ENCODE assay signal across 8 cellular contexts in genomic region chr6:150632785-150633465, GRCh38. TPM values are rescaled to one million over a fixed set of nuclear protein-coding genes. Genes with fewer than 3 reads are reported as not detected.
DNase-seq lines count a peak whose midpoint lies in the region; ATAC-seq and TF ChIP-seq lines count a peak whose summit lies in the region.

No MANE protein-coding gene starts in this region.

- H3K4me3 ChIP-seq in thymus (ENCODE audit: low read length), result peak overlapping the region; percentile 32
- H3K4me3 ChIP-seq in left ventricle myocardium inferior, result no peak overlapping the region

- no peaks in the 10 kb centered on the region for H3K36me3 ChIP-seq in thymus (ENCODE audit: control insufficient read depth, insufficient read depth)
- H3K36me3 ChIP-seq in left ventricle myocardium inferior, result no peaks in the 10 kb centered on the region

- 44% methylated on average over 13 of the region's 13 CpGs for WGBS in thymus

- no peak for DNase-seq in activated T-cell treated with anti-CD3 and anti-CD28 coated beads, Interleukin-2, amount 50 U/mL, for 72 hours
- DNase-seq in activated T-cell treated with anti-CD3 and anti-CD28 coated beads for 4 hours (no peak), left ventricle myocardium inferior (no peak)
- no peak for DNase-seq in activated naive CD4-positive, alpha-beta T cell treated with anti-CD3 and anti-CD28 coated beads, Interleukin-2, amount 50 U/mL, for 72 hours (ENCODE audit: low spot score in 2 of 2)
- DNase-seq in activated effector memory CD4-positive, alpha-beta T cell treated with Interleukin-2 at 50 U/mL for 16 hours, result no peak
- no peak for DNase-seq in stimulated activated CD4-positive, alpha-beta T cell treated with anti-CD3 and anti-CD28 coated beads, Interleukin-4, amount 100 ng/mL, for 1 hour

- H3K4me3 Mint-ChIP-seq in activated T-cell treated with anti-CD3 and anti-CD28 coated beads, Interleukin-2, amount 50 U/mL, for 72 hours, result peak overlapping the region; percentile 81 to 93

- H3K9me3 Mint-ChIP-seq in activated T-cell treated with anti-CD3 and anti-CD28 coated beads, Interleukin-2, amount 50 U/mL, for 72 hours, result no peaks in the 10 kb centered on the region
- H3K9me3 Mint-ChIP-seq in activated naive CD4-positive, alpha-beta T cell treated with anti-CD3 and anti-CD28 coated beads, Interleukin-2, amount 50 U/mL, for 72 hours, result no peaks in the 10 kb centered on the region

- H3K27me3 ChIP-seq in thymus (ENCODE audit: control insufficient read depth, insufficient read depth) (no peaks in the 10 kb centered on the region), left ventricle myocardium inferior (ENCODE audit: low read depth) (no peaks in the 10 kb centered on the region)

- H3K27ac ChIP-seq in thymus (ENCODE audit: low read depth), result peak overlapping the region; percentile 75
- no peak overlapping the region for H3K27ac ChIP-seq in left ventricle myocardium inferior (replicated peaks)

- peak overlapping the region; percentile 89 for H3K27ac Mint-ChIP-seq in activated T-cell treated with anti-CD3 and anti-CD28 coated beads, Interleukin-2, amount 50 U/mL, for 72 hours
- H3K27ac Mint-ChIP-seq in activated naive CD4-positive, alpha-beta T cell treated with anti-CD3 and anti-CD28 coated beads, Interleukin-2, amount 50 U/mL, for 72 hours, result peak overlapping the region in 1 of 2 donors; percentile 7

- peaks cover 53% of the 10 kb centered on the region for H3K4me1 ChIP-seq in thymus (ENCODE audit: control insufficient read depth, insufficient read depth, low read length)
- peaks cover 45% of the 10 kb centered on the region for H3K4me1 ChIP-seq in left ventricle myocardium inferior

- TF ChIP-seq CTCF in left ventricle myocardium inferior (IDR thresholded peaks at IDR 0.05; ENCODE audit: borderline replicate concordance), result no peak

- intact Hi-C loops in left ventricle myocardium inferior (cut with micrococcal nuclease), result no loop called here

- ATAC-seq in activated T-cell treated with anti-CD3 and anti-CD28 coated beads, Interleukin-2, amount 50 U/mL, for 72 hours (replicated peaks in 1 of 2), result peak; percentile 50 to 53
- peak; percentile 60 for ATAC-seq in HG02885 (IDR thresholded peaks at IDR 0.05; ENCODE audit: poor library complexity, unreplicated experiment)
- ATAC-seq in activated naive CD4-positive, alpha-beta T cell treated with anti-CD3 and anti-CD28 coated beads, Interleukin-2, amount 50 U/mL, for 72 hours, result peak; percentile 44 to 50

- H3K4me1 Mint-ChIP-seq in activated T-cell treated with anti-CD3 and anti-CD28 coated beads, Interleukin-2, amount 50 U/mL, for 72 hours (ENCODE audit: low read depth), result peaks cover 56% of the 10 kb centered on the region

- no peaks in the 10 kb centered on the region for H3K36me3 Mint-ChIP-seq in activated T-cell treated with anti-CD3 and anti-CD28 coated beads, Interleukin-2, amount 50 U/mL, for 72 hours (ENCODE audit: insufficient read depth in 2 of 2)
- no peaks in the 10 kb centered on the region for H3K36me3 Mint-ChIP-seq in activated naive CD4-positive, alpha-beta T cell treated with anti-CD3 and anti-CD28 coated beads, Interleukin-2, amount 50 U/mL, for 72 hours

- H3K27me3 Mint-ChIP-seq in activated T-cell treated with anti-CD3 and anti-CD28 coated beads, Interleukin-2, amount 50 U/mL, for 72 hours (ENCODE audit: low read depth), result peaks cover 24% of the 10 kb centered on the region

- no peaks in the 10 kb centered on the region for H3K9me3 ChIP-seq in thymus (ENCODE audit: control insufficient read depth)
- no peaks in the 10 kb centered on the region for H3K9me3 ChIP-seq in left ventricle myocardium inferior (replicated peaks)

RNA-seq across cellular contexts. Expression of gene PLEKHG1, which starts 33.2 kb away (rescaled TPM):
- 10 to 100 TPM; 25.0 to 27.1 TPM for total RNA-seq in activated T-cell treated with anti-CD3 and anti-CD28 coated beads, Interleukin-2, amount 50 U/mL, for 72 hours
- total RNA-seq in activated naive CD4-positive, alpha-beta T cell treated with anti-CD3 and anti-CD28 coated beads, Interleukin-2, amount 50 U/mL, for 72 hours, result 1 to 10 TPM; 2.1 to 3.0 TPM
- 10.0 TPM for polyA plus RNA-seq in thymus
- 7.4 TPM for total RNA-seq in left ventricle myocardium inferior
